In genomic region chr9:117835798-117836197, GRCh38 we compare ENCODE assay signal across 14 cellular contexts.
A peak's percentile ranks its signal among the peaks of the same experiment; 100 is the strongest.
DNase-seq lines count a peak whose midpoint lies in the region; ATAC-seq and TF ChIP-seq lines count a peak whose summit lies in the region.
"Had no signal": no experiment of that assay in that cellular context is flagged by ENCODE, and none has a peak within 500 bp of the region (broad histone marks: within the 10 kb centered on the region; RNA-seq: fewer than 3 reads in every experiment).

No MANE protein-coding gene starts in this region.

- H3K36me3 Mint-ChIP-seq in chondrocyte (ENCODE audit: low read depth) = no peaks in the 10 kb centered on the region

- no peaks in the 10 kb centered on the region for H3K9me3 Mint-ChIP-seq in chondrocyte (ENCODE audit: low read depth)

- H3K4me1 Mint-ChIP-seq in chondrocyte (ENCODE audit: low read depth) = no peaks in the 10 kb centered on the region

- TF ChIP-seq CTCF in GM10266 (IDR thresholded peaks at IDR 0.05; ENCODE audit: control insufficient read depth, insufficient read depth, low read depth, missing control alignments) (no peak), chondrocyte (IDR thresholded peaks at IDR 0.05) (no peak)

- ATAC-seq in GM18502 (IDR thresholded peaks at IDR 0.05; ENCODE audit: poor library complexity, unreplicated experiment) = peak; percentile 89
- ATAC-seq in GM19438 (IDR thresholded peaks at IDR 0.05; ENCODE audit: low read depth, unreplicated experiment) = peak; percentile 77
- peak; percentile 89 for ATAC-seq in HG02759 (IDR thresholded peaks at IDR 0.05; ENCODE audit: unreplicated experiment)
- peak; percentile 90 for ATAC-seq in HG03439 (IDR thresholded peaks at IDR 0.05; ENCODE audit: unreplicated experiment)
- no peak for ATAC-seq in left lobe of liver
- ATAC-seq: gastrocnemius medialis had no signal

- no peak overlapping the region for H3K4me3 Mint-ChIP-seq in chondrocyte (ENCODE audit: unreplicated experiment)

- no peak overlapping the region for H3K27ac Mint-ChIP-seq in chondrocyte (ENCODE audit: unreplicated experiment)

- DNase-seq in SW480 (ENCODE audit: low spot score) = no peak
- no peak for DNase-seq in GM10266 (ENCODE audit: extremely low spot score)
- DNase-seq in chondrocyte (ENCODE audit: low spot score) = no peak
- DNase-seq in left lobe of liver (ENCODE audit: low spot score) = no peak
- DNase-seq: activated T-cell treated with anti-CD3 and anti-CD28 coated beads, Interleukin-2, amount 50 U/mL, for 1 hour; effector CD8-positive, alpha-beta T cell; gastrocnemius medialis; NCI-H2081; stimulated activated CD4-positive, alpha-beta T cell treated with anti-CD3 and anti-CD28 coated beads, Interleukin-2, amount 100 ng/mL, for 24 hours; stimulated activated naive CD4-positive, alpha-beta T cell had no signal

- H3K27me3 Mint-ChIP-seq in chondrocyte (ENCODE audit: low read depth) = peaks cover 8% of the 10 kb centered on the region
